9 cellular contexts compared by ENCODE assay signal in the genomic region with DNA sequence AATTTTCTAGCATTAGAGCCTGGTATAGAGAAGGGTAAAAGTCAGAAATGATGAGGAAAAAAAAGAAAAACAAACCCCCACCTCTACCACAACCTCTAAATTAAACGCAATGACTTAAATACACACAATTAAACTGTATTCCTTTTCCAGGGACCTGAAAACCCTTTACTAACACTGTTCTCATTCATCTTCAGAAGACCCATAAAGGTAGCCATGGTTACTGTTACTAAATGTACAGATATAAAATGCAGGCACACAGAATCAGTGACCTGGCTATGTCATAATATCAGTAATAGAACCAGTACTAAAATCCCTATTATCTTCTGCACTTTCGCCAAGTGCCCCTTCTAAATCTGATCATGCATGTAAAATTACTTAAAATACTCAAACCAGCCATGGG. TPM values are rescaled to one million over a fixed set of nuclear protein-coding genes. Genes with fewer than 3 reads are reported as not detected.
A peak's percentile ranks its signal among the peaks of the same experiment; 100 is the strongest.
DNase-seq lines count a peak whose midpoint lies in the region; ATAC-seq and TF ChIP-seq lines count a peak whose summit lies in the region.
"Had no signal": no experiment of that assay in that cellular context is flagged by ENCODE, and none has a peak within 500 bp of the region (broad histone marks: within the 10 kb centered on the region; RNA-seq: fewer than 3 reads in every experiment).

No MANE protein-coding gene starts in this region.

- H3K79me2 ChIP-seq in neural cell (replicated peaks; ENCODE audit: insufficient read depth, low read length): peaks cover 44% of the 10 kb centered on the region

- peaks cover 18% of the 10 kb centered on the region for H3K4me1 ChIP-seq in effector memory CD4-positive, alpha-beta T cell (ENCODE audit: control insufficient read depth, insufficient read depth, low read length, poor library complexity, severe bottlenecking)

- H3K9me2 ChIP-seq in neural cell (ENCODE audit: insufficient read depth, low read length): no peaks in the 10 kb centered on the region

- no peak for ATAC-seq in GM21619 (IDR thresholded peaks at IDR 0.05; ENCODE audit: unreplicated experiment)

- no peak for TF ChIP-seq EP300 in neural cell (conservative IDR thresholded peaks at IDR 0.05; ENCODE audit: poor library complexity, severe bottlenecking)

- H3K27ac Mint-ChIP-seq in HFFc6: peak overlapping the region; percentile 58

- no peak overlapping the region for H3K4me3 Mint-ChIP-seq in HFFc6

- H3K36me3 ChIP-seq in effector memory CD4-positive, alpha-beta T cell (ENCODE audit: control insufficient read depth, insufficient read depth, low read length): peaks cover 53% of the 10 kb centered on the region
- H3K36me3 ChIP-seq in neural cell (ENCODE audit: insufficient read depth, low read length): no peaks in the 10 kb centered on the region

- no peak overlapping the region for H2AFZ ChIP-seq in neural cell (ENCODE audit: low read depth, low read length)

- peak overlapping the region; percentile 100 for H3K4me3 ChIP-seq in AG04449 (ENCODE audit: low read depth, low read length)
- peak overlapping the region; percentile 71 for H3K4me3 ChIP-seq in effector memory CD4-positive, alpha-beta T cell (ENCODE audit: insufficient read depth, low read depth, low read length, poor library complexity, severe bottlenecking)
- peak overlapping the region; percentile 74 for H3K4me3 ChIP-seq in neural cell (ENCODE audit: low read length)

- H3K27me3 Mint-ChIP-seq in HFFc6 (ENCODE audit: insufficient read depth): no peaks in the 10 kb centered on the region

- H3K27me3 ChIP-seq in effector memory CD4-positive, alpha-beta T cell (replicated peaks; ENCODE audit: control insufficient read depth, insufficient read depth, low read length, poor library complexity, severe bottlenecking): no peaks in the 10 kb centered on the region
- no peaks in the 10 kb centered on the region for H3K27me3 ChIP-seq in neural cell (ENCODE audit: insufficient read depth, low read depth, low read length)

- H3K4me2 ChIP-seq in neural cell (ENCODE audit: low read length): peak overlapping the region; percentile 94

- no peaks in the 10 kb centered on the region for H3K9me3 Mint-ChIP-seq in HFFc6

- H4K20me1 ChIP-seq in neural cell (ENCODE audit: insufficient read depth): no peaks in the 10 kb centered on the region

- CTCF ChIA-PET in AG04449 (lab: Yijun Ruan, JAX): interaction anchor here (0.7 to 9.6 kb wide), 10 partner anchors 9 to 107 kb away, joined by 4 to 133 read pairs (median 12); a partner anchor contains a TSS

- no peaks in the 10 kb centered on the region for H3F3A ChIP-seq in neural cell (ENCODE audit: insufficient read depth, low read length, poor library complexity, severe bottlenecking)

- no peaks in the 10 kb centered on the region for H3K9me3 ChIP-seq in effector memory CD4-positive, alpha-beta T cell (ENCODE audit: control insufficient read depth, low read length)
- no peaks in the 10 kb centered on the region for H3K9me3 ChIP-seq in neural cell (ENCODE audit: low read length)

- peaks cover 24% of the 10 kb centered on the region for H3K36me3 Mint-ChIP-seq in HFFc6 (ENCODE audit: low read depth)

- no peak for TF ChIP-seq RAD21 in neural cell (conservative IDR thresholded peaks at IDR 0.05)

- H3K4me1 Mint-ChIP-seq in HFFc6 (ENCODE audit: low read depth): peaks cover 40% of the 10 kb centered on the region

- TF ChIP-seq CTCF in AG04449 (IDR thresholded peaks at IDR 0.05; ENCODE audit: insufficient read depth, low read length, missing control alignments) (no peak), HFFc6 (IDR thresholded peaks at IDR 0.05) (no peak), neural cell (IDR thresholded peaks at IDR 0.05; ENCODE audit: poor library complexity, severe bottlenecking) (no peak)

- no peak overlapping the region for H3K27ac ChIP-seq in effector memory CD4-positive, alpha-beta T cell (ENCODE audit: insufficient read depth, low read length, poor library complexity, severe bottlenecking)
- H3K27ac ChIP-seq in neural cell (ENCODE audit: low read length): no peak overlapping the region

- DNase-seq in AG04449 (ENCODE audit: low read depth, low spot score) (no peak), HFFc6 (no peak), AG08395 (ENCODE audit: low spot score) (no peak), DMS153 treated with DMSO at 0.1 percent for 48 hours (lab: John Stamatoyannopoulos, UW; ENCODE audit: unreplicated experiment) (no peak)
- DNase-seq in effector memory CD4-positive, alpha-beta T cell: no peak
- DNase-seq in effector CD8-positive, alpha-beta T cell (lab: John Stamatoyannopoulos, UW): no peak
- DNase-seq: DMS 273 treated with DMSO at 0.1 percent for 48 hours had no signal

- POLR2A ChIA-PET in AG04449 (lab: Yijun Ruan, JAX): interaction anchor here (2.5 kb wide), 1 partner anchor 25 kb away, joined by 25 read pairs; no protein-coding TSS in a partner anchor

- peak overlapping the region; percentile 96 for H3K9ac ChIP-seq in neural cell (ENCODE audit: low read length)

TF ChIP-seq in neural cell, 6 proteins besides CTCF, POLR2A, EP300 and RAD21:
- TF ChIP-seq SMC3 (conservative IDR thresholded peaks at IDR 0.05; ENCODE audit: poor library complexity) (no peak), MXI1 (conservative IDR thresholded peaks at IDR 0.05; ENCODE audit: poor library complexity, severe bottlenecking) (no peak), EZH2 (IDR thresholded peaks at IDR 0.05; ENCODE audit: borderline replicate concordance, insufficient read depth, low read length, poor library complexity, severe bottlenecking) (no peak), TAF1 (IDR thresholded peaks at IDR 0.05; ENCODE audit: low read depth) (no peak), POLR2AphosphoS5 (IDR thresholded peaks at IDR 0.05) (no peak)
- TF ChIP-seq, protein P1, sequence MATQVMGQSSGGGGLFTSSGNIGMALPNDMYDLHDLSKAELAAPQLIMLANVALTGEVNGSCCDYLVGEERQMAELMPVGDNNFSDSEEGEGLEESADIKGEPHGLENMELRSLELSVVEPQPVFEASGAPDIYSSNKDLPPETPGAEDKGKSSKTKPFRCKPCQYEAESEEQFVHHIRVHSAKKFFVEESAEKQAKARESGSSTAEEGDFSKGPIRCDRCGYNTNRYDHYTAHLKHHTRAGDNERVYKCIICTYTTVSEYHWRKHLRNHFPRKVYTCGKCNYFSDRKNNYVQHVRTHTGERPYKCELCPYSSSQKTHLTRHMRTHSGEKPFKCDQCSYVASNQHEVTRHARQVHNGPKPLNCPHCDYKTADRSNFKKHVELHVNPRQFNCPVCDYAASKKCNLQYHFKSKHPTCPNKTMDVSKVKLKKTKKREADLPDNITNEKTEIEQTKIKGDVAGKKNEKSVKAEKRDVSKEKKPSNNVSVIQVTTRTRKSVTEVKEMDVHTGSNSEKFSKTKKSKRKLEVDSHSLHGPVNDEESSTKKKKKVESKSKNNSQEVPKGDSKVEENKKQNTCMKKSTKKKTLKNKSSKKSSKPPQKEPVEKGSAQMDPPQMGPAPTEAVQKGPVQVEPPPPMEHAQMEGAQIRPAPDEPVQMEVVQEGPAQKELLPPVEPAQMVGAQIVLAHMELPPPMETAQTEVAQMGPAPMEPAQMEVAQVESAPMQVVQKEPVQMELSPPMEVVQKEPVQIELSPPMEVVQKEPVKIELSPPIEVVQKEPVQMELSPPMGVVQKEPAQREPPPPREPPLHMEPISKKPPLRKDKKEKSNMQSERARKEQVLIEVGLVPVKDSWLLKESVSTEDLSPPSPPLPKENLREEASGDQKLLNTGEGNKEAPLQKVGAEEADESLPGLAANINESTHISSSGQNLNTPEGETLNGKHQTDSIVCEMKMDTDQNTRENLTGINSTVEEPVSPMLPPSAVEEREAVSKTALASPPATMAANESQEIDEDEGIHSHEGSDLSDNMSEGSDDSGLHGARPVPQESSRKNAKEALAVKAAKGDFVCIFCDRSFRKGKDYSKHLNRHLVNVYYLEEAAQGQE (IDR thresholded peaks at IDR 0.05; ENCODE audit: borderline replicate concordance): no peak

RNA-seq across cellular contexts. Expression of a gene that starts 1.4 kb away (rescaled TPM):
- 100 to 1,000 TPM; 128 to 150 (median 142) TPM for total RNA-seq in HFFc6 (2021; fragmentation: NEBNext Ultra II Directional; extraction: Animal tissue kit (Norgen Biotek cat#: 25700))
- 132 and 143 TPM in 2 replicates for polyA plus RNA-seq in neural cell
- 137 and 139 TPM in 2 replicates for polyA minus RNA-seq in neural cell

RNA-seq across cellular contexts. Expression of a gene that starts 1.8 kb away (rescaled TPM):
- 100 to 1,000 TPM in 4 of 6 experiments, 10 to 100 TPM in 2; 85.0 to 117 (median 103) TPM for total RNA-seq in HFFc6 (2021; fragmentation: NEBNext Ultra II Directional; extraction: Animal tissue kit (Norgen Biotek cat#: 25700))
- 23.3 and 26.4 TPM in 2 replicates for polyA plus RNA-seq in neural cell
- polyA minus RNA-seq in neural cell: 14.6 and 19.2 TPM in 2 replicates

RNA-seq across cellular contexts. Expression of a gene that starts 11.3 kb away (rescaled TPM):
- total RNA-seq in HFFc6 (2021; fragmentation: NEBNext Ultra II Directional; extraction: Animal tissue kit (Norgen Biotek cat#: 25700)): not detected
- polyA plus RNA-seq in neural cell: not detected in 2 replicates
- polyA minus RNA-seq in neural cell: not detected in 2 replicates

RNA-seq across cellular contexts. Expression of a gene that starts 25.5 kb away (rescaled TPM):
- not detected for total RNA-seq in HFFc6 (2021; fragmentation: NEBNext Ultra II Directional; extraction: Animal tissue kit (Norgen Biotek cat#: 25700))
- not detected in 2 replicates for polyA plus RNA-seq in neural cell
- not detected in 2 replicates for polyA minus RNA-seq in neural cell

RNA-seq across cellular contexts. Expression of a gene that starts 36.2 kb away (rescaled TPM):
- 10 to 100 TPM in 1 of 6 experiments, 1 to 10 TPM in 5; 6.4 to 11.2 (median 8.3) TPM for total RNA-seq in HFFc6 (2021; fragmentation: NEBNext Ultra II Directional; extraction: Animal tissue kit (Norgen Biotek cat#: 25700))
- polyA plus RNA-seq in neural cell: 31.7 and 37.0 TPM in 2 replicates
- 28.6 and 37.7 TPM in 2 replicates for polyA minus RNA-seq in neural cell
